ENCODE assay signal across 1 cellular context in the genomic region with DNA sequence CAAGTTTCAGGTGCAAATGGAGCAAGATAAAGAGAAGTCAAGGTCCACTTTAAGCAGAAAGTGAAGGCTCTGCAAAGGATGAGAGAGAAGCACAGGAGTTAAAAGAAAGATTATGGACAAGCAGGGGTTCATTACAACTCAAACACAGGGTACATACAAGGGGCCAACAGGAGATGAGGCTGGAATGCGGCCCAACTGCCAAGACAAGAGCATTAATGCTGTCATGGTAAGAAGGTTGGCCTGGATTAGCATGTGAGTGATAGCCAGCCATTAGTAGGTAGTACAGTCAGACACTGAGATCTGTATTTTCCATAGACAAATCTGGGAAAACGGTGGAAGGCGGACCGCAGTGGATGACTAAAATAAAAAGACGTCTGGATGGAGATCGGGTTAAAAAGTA.
TF ChIP-seq lines count a peak whose summit lies in the region.

No MANE protein-coding gene starts in this region.

TF ChIP-seq in H1, 55 proteins besides CTCF, POLR2A, EP300 and RAD21:
- TF ChIP-seq NANOG (IDR thresholded peaks at IDR 0.05; ENCODE audit: insufficient read depth, low read depth, low read length, poor library complexity, severe bottlenecking) (no peak), TEAD4 (IDR thresholded peaks at IDR 0.05; ENCODE audit: low read depth, low read length) (peak; percentile 58; the same call in 1 of the 2 replicates), PHF8 (conservative IDR thresholded peaks at IDR 0.05; ENCODE audit: low read depth, low read length) (no peak), HDAC6 (IDR thresholded peaks at IDR 0.05; ENCODE audit: low read depth, low read length) (no peak), BACH1 (IDR thresholded peaks at IDR 0.05; ENCODE audit: low read length) (no peak), TAF7 (optimal IDR thresholded peaks at IDR 0.05; ENCODE audit: borderline replicate concordance, low read depth, low read length) (no peak), RBBP5 (IDR thresholded peaks at IDR 0.05; ENCODE audit: borderline replicate concordance, low read depth, low read length) (no peak)
TF ChIP-seq in H1: peak in this region for 1.
